Comparison of ENCODE assay signal across 9 cellular contexts in genomic region chr10:119737827-119738226, GRCh38. TPM values are rescaled to one million over a fixed set of nuclear protein-coding genes. Genes with fewer than 3 reads are reported as not detected.
DNase-seq lines count a peak whose midpoint lies in the region; ATAC-seq and TF ChIP-seq lines count a peak whose summit lies in the region.
"Had no signal": no experiment of that assay in that cellular context is flagged by ENCODE, and none has a peak within 500 bp of the region (broad histone marks: within the 10 kb centered on the region; RNA-seq: fewer than 3 reads in every experiment).

No MANE protein-coding gene starts in this region.

- no peak for TF ChIP-seq CTCF in fibroblast of villous mesenchyme (IDR thresholded peaks at IDR 0.05; ENCODE audit: insufficient read depth, low read depth, low read length)
- TF ChIP-seq CTCF in smooth muscle cell (IDR thresholded peaks at IDR 0.05; ENCODE audit: borderline replicate concordance, insufficient read depth, poor library complexity, severe bottlenecking), result no peak

- H3K27me3 ChIP-seq in SJSA1 (replicated peaks) (no peaks in the 10 kb centered on the region), smooth muscle cell (ENCODE audit: low read depth) (no peaks in the 10 kb centered on the region)

- H4K20me1 ChIP-seq in smooth muscle cell (ENCODE audit: low read depth), result peaks cover 7% of the 10 kb centered on the region

- peak overlapping the region; percentile 75 for H3K4me2 ChIP-seq in smooth muscle cell

- peaks cover under 1% of the 10 kb centered on the region for H3F3A ChIP-seq in smooth muscle cell (ENCODE audit: low read depth)

- peaks cover 35% of the 10 kb centered on the region for H3K4me1 ChIP-seq in SJSA1 (replicated peaks)
- peaks cover 8% of the 10 kb centered on the region for H3K4me1 ChIP-seq in smooth muscle cell (ENCODE audit: low read depth)

- H3K36me3 ChIP-seq in SJSA1 (no peaks in the 10 kb centered on the region), smooth muscle cell (ENCODE audit: low read depth) (no peaks in the 10 kb centered on the region)

- peak; percentile 74 to 76 for ATAC-seq in activated CD4-positive, CD25-positive, alpha-beta regulatory T cell treated with anti-CD3 and anti-CD28 coated beads, Interleukin-2, amount 50 U/mL, for 24 hours
- ATAC-seq in HG03520 (IDR thresholded peaks at IDR 0.05; ENCODE audit: unreplicated experiment), result no peak

- peak overlapping the region; percentile 0 for H3K9ac ChIP-seq in smooth muscle cell (ENCODE audit: low read depth)

- 43% methylated on average over 1 of the region's 1 CpG for WGBS in smooth muscle cell (ENCODE audit: low lambda C conversion rate)

- H3K9me3 ChIP-seq in SJSA1 (replicated peaks), result no peaks in the 10 kb centered on the region
- no peaks in the 10 kb centered on the region for H3K9me3 ChIP-seq in smooth muscle cell (replicated peaks; ENCODE audit: low read depth)

- peaks cover 32% of the 10 kb centered on the region for H3K79me2 ChIP-seq in smooth muscle cell (ENCODE audit: low read depth)

- H2AFZ ChIP-seq in smooth muscle cell (ENCODE audit: low read depth), result no peak overlapping the region

- H3K27ac ChIP-seq in SJSA1 (peak overlapping the region; percentile 6; the same call in 1 of the 2 replicates), smooth muscle cell (ENCODE audit: low read depth) (peak overlapping the region; percentile 80)
- H3K27ac ChIP-seq: C4-2B had no signal

- DNase-seq in activated CD4-positive, CD25-positive, alpha-beta regulatory T cell (lab: John Stamatoyannopoulos, UW), result no peak
- DNase-seq in SJSA1 (ENCODE audit: low read depth in 1 of 2, low spot score in 2 of 2) (peak; percentile 61), fibroblast of villous mesenchyme (ENCODE audit: low read depth) (peak; percentile 80), smooth muscle cell (lab: John Stamatoyannopoulos, UW; ENCODE audit: unreplicated experiment) (no peak), NCI-H1930 (lab: John Stamatoyannopoulos, UW) (no peak), amygdala (lab: John Stamatoyannopoulos, UW) (no peak)

- no peak overlapping the region for H3K4me3 ChIP-seq in SJSA1
- no peak overlapping the region for H3K4me3 ChIP-seq in fibroblast of villous mesenchyme (ENCODE audit: low read depth, low read length)
- no peak overlapping the region for H3K4me3 ChIP-seq in smooth muscle cell

RNA-seq across cellular contexts. Expression of gene INPP5F, which starts 12.0 kb away (rescaled TPM):
- 39.9 and 46.3 TPM in 2 replicates for total RNA-seq in SJSA1 (2014; rRNA removed; shearing (Covaris generic))
- total RNA-seq in fibroblast of villous mesenchyme (25.8 and 38.0 TPM in 2 replicates), smooth muscle cell (106 and 143 TPM in 2 replicates)
- 15.9 and 16.3 TPM in 2 replicates for polyA plus RNA-seq in smooth muscle cell

Comparison
In these comparisons a context has a peak if more than half of its experiments do, and no peak if none do; other contexts are left out.
1. DNase-seq: peak in SJSA1 (2 of 2) and fibroblast of villous mesenchyme (single experiment); none in activated CD4-positive, CD25-positive, alpha-beta regulatory T cell (0 of 4), smooth muscle cell (single experiment), NCI-H1930 (0 of 2) and amygdala (0 of 56).